16 cellular contexts compared by ENCODE assay signal in the genomic region with DNA sequence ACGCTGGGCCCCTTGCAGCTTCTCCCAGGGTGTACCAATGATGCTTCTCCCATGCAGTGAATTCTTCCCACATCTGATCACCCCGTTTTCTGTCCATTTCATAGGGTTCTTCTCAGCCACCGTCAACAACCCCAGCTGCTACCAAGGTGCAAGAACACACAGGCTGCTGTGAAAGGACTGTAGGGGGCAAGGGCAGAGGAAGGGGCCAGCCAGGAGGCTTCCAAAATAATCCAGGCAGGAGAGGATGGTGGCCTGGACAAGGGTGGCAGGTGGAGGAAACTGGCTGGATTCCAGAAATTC.
A peak's percentile ranks its signal among the peaks of the same experiment; 100 is the strongest.
DNase-seq lines count a peak whose midpoint lies in the region; ATAC-seq lines count a peak whose summit lies in the region.
"Had no signal": no experiment of that assay in that cellular context is flagged by ENCODE, and none has a peak within 500 bp of the region (broad histone marks: within the 10 kb centered on the region; RNA-seq: fewer than 3 reads in every experiment).

No MANE protein-coding gene starts in this region.

- no peak overlapping the region for H4K12ac ChIP-seq in trophoblast cell (ENCODE audit: low read depth, low read length)

- H3K79me2 ChIP-seq in trophoblast cell (ENCODE audit: control insufficient read depth, insufficient read depth, low read length, poor library complexity), result no peaks in the 10 kb centered on the region

- no peaks in the 10 kb centered on the region for H3K9me3 Mint-ChIP-seq in activated T-helper 17 cell treated with anti-CD3 and anti-CD28 coated beads, Interleukin-2, amount 50 U/mL, for 72 hours

- H3K27me3 ChIP-seq in mesenchymal stem cell (ENCODE audit: control insufficient read depth in 1 of 2, insufficient read depth in 1 of 2, low read length in 2 of 2) (peaks cover 52 to 71% of the 10 kb centered on the region in 2 experiments), trophoblast cell (ENCODE audit: insufficient read depth, low read length) (no peaks in the 10 kb centered on the region)
- H3K27me3 ChIP-seq: BLaER1, MG63 had no signal

- DNase-seq in DMS 273 (lab: John Stamatoyannopoulos, UW; ENCODE audit: unreplicated experiment) (peak; percentile 33), DMS 273 treated with DMSO at 0.1 percent for 48 hours (lab: John Stamatoyannopoulos, UW) (no peak), T-helper 17 cell (no peak), mesenchymal stem cell (no peak), trophoblast cell (no peak), posterior cingulate gyrus (no peak)
- DNase-seq: COR-L47, DMS79 treated with DMSO at 0.1 percent for 48 hours, GM23248, MG63, NCI-H524 had no signal

- H3K27ac ChIP-seq in mesenchymal stem cell (ENCODE audit: low read length, poor library complexity, severe bottlenecking), result no peak overlapping the region
- H3K27ac ChIP-seq in trophoblast cell (ENCODE audit: low read depth, low read length), result no peak overlapping the region
- H3K27ac ChIP-seq: 22Rv1, BLaER1, GM23248, KMS-11 had no signal

- H3K4ac ChIP-seq in mesenchymal stem cell (ENCODE audit: low read depth in 1 of 2, low read length in 2 of 2) (peak overlapping the region; percentile 60 to 70), trophoblast cell (ENCODE audit: low read depth, low read length) (no peak overlapping the region)

- H4K8ac ChIP-seq in mesenchymal stem cell (ENCODE audit: low read length) (peak overlapping the region; percentile 56), trophoblast cell (ENCODE audit: low read depth, low read length) (no peak overlapping the region)

- H3K9me3 ChIP-seq in T-helper 17 cell (ENCODE audit: control insufficient read depth, low read length, poor library complexity, severe bottlenecking) (no peaks in the 10 kb centered on the region), mesenchymal stem cell (ENCODE audit: control insufficient read depth, low read length) (no peaks in the 10 kb centered on the region), trophoblast cell (ENCODE audit: insufficient read depth, low read depth, low read length) (no peaks in the 10 kb centered on the region)
- H3K9me3 ChIP-seq: BLaER1, MG63 had no signal

- H3K4me3 ChIP-seq in mesenchymal stem cell (ENCODE audit: insufficient read depth in 1 of 2, low read depth in 1 of 2, low read length in 2 of 2) (no peak overlapping the region), trophoblast cell (ENCODE audit: low read depth, low read length) (no peak overlapping the region)
- H3K4me3 ChIP-seq: BLaER1, GM23248, MG63 had no signal

- peaks cover 57% of the 10 kb centered on the region for H3K27me3 Mint-ChIP-seq in T-helper 17 cell
- peaks cover 39% of the 10 kb centered on the region for H3K27me3 Mint-ChIP-seq in activated T-helper 17 cell treated with anti-CD3 and anti-CD28 coated beads, Interleukin-2, amount 50 U/mL, for 72 hours

- H2BK12ac ChIP-seq in mesenchymal stem cell (ENCODE audit: low read length in 2 of 2), result peak overlapping the region; percentile 79 to 93
- peak overlapping the region; percentile 26 for H2BK12ac ChIP-seq in trophoblast cell (ENCODE audit: low read length)

- no peaks in the 10 kb centered on the region for H3K36me3 ChIP-seq in mesenchymal stem cell (ENCODE audit: control insufficient read depth in 1 of 2, insufficient read depth in 2 of 2, low read depth in 1 of 2, low read length in 2 of 2)
- H3K36me3 ChIP-seq in trophoblast cell (ENCODE audit: control insufficient read depth in 1 of 2, insufficient read depth in 2 of 2, low read length in 2 of 2), result no peaks in the 10 kb centered on the region
- H3K36me3 ChIP-seq: BLaER1, MG63 had no signal

- ATAC-seq in T-helper 17 cell (no peak), HG03097 (IDR thresholded peaks at IDR 0.05; ENCODE audit: low FRiP score, unreplicated experiment) (no peak)
- ATAC-seq in activated T-helper 17 cell treated with anti-CD3 and anti-CD28 coated beads, Interleukin-2, amount 50 U/mL, for 72 hours (replicated peaks), result no peak

- H2AFZ ChIP-seq in mesenchymal stem cell (ENCODE audit: low read depth, low read length) (peak overlapping the region; percentile 19), trophoblast cell (ENCODE audit: insufficient read depth, low read length, poor library complexity) (no peak overlapping the region)
- H2AFZ ChIP-seq: GM23248 had no signal

- peaks cover 10% of the 10 kb centered on the region for H3K36me3 Mint-ChIP-seq in T-helper 17 cell (ENCODE audit: low read depth)
- H3K36me3 Mint-ChIP-seq in activated T-helper 17 cell treated with anti-CD3 and anti-CD28 coated beads, Interleukin-2, amount 50 U/mL, for 72 hours (ENCODE audit: low read depth), result no peaks in the 10 kb centered on the region

- H3K9ac ChIP-seq in mesenchymal stem cell (ENCODE audit: low read length) (no peak overlapping the region), trophoblast cell (ENCODE audit: low read length) (no peak overlapping the region)
- H3K9ac ChIP-seq: BLaER1, GM23248, KMS-11 had no signal

- H3K18ac ChIP-seq in mesenchymal stem cell (ENCODE audit: low read depth in 1 of 2, low read length in 2 of 2) (peak overlapping the region; percentile 74 to 96), trophoblast cell (ENCODE audit: low read length) (no peak overlapping the region)

- H3K14ac ChIP-seq in mesenchymal stem cell (ENCODE audit: low read length in 2 of 2) (peak overlapping the region in 1 of 2 experiments; percentile 18), trophoblast cell (ENCODE audit: low read length) (no peak overlapping the region)

- intact Hi-C loops in posterior cingulate gyrus (cut with DNase I), result no loop called here

- H3K4me1 ChIP-seq in mesenchymal stem cell (ENCODE audit: control insufficient read depth, insufficient read depth, low read depth, low read length), result peaks cover 21% of the 10 kb centered on the region
- H3K4me1 ChIP-seq in trophoblast cell (ENCODE audit: control insufficient read depth in 1 of 2, insufficient read depth in 2 of 2, low read length in 2 of 2), result peaks cover 16 to 27% of the 10 kb centered on the region in 2 experiments

- WGBS in mesenchymal stem cell, result 100% methylated on average over 3 of the region's 3 CpGs
- WGBS in trophoblast cell (ENCODE audit: extremely low coverage, insufficient coverage, insufficient read length), result no CpG with 5 or more reads among the region's 3 CpGs

- peak overlapping the region; percentile 94 for H4K91ac ChIP-seq in mesenchymal stem cell (ENCODE audit: low read length)
- no peak overlapping the region for H4K91ac ChIP-seq in trophoblast cell (ENCODE audit: low read depth, low read length)

- H2AK5ac ChIP-seq in mesenchymal stem cell (ENCODE audit: low read length, severe bottlenecking) (no peak overlapping the region), trophoblast cell (ENCODE audit: low read length) (no peak overlapping the region)

- H2BK120ac ChIP-seq in mesenchymal stem cell (ENCODE audit: low read depth, low read length) (peak overlapping the region; percentile 67), trophoblast cell (ENCODE audit: insufficient read depth, low read length, poor library complexity) (no peak overlapping the region)

- H3K4me1 Mint-ChIP-seq in T-helper 17 cell, result peaks cover 5% of the 10 kb centered on the region
- peaks cover 5% of the 10 kb centered on the region for H3K4me1 Mint-ChIP-seq in activated T-helper 17 cell treated with anti-CD3 and anti-CD28 coated beads, Interleukin-2, amount 50 U/mL, for 72 hours

- H2BK5ac ChIP-seq in mesenchymal stem cell (ENCODE audit: low read depth, low read length, poor library complexity, severe bottlenecking) (no peak overlapping the region), trophoblast cell (ENCODE audit: low read depth, low read length, poor library complexity) (no peak overlapping the region)

- peak overlapping the region in 1 of 2 experiments; percentile 34 for H3K23ac ChIP-seq in mesenchymal stem cell (ENCODE audit: low read length in 2 of 2)
- H3K23ac ChIP-seq in trophoblast cell (ENCODE audit: low read length), result no peak overlapping the region

- peak overlapping the region; percentile 19 for H3K27ac Mint-ChIP-seq in T-helper 17 cell
- no peak overlapping the region for H3K27ac Mint-ChIP-seq in activated T-helper 17 cell treated with anti-CD3 and anti-CD28 coated beads, Interleukin-2, amount 50 U/mL, for 72 hours

- H3K4me3 Mint-ChIP-seq in T-helper 17 cell, result no peak overlapping the region
- no peak overlapping the region for H3K4me3 Mint-ChIP-seq in activated T-helper 17 cell treated with anti-CD3 and anti-CD28 coated beads, Interleukin-2, amount 50 U/mL, for 72 hours

- H3K4me2 ChIP-seq in mesenchymal stem cell (ENCODE audit: low read length, poor library complexity, severe bottlenecking), result no peak overlapping the region
- no peak overlapping the region for H3K4me2 ChIP-seq in trophoblast cell (ENCODE audit: low read length)
- H3K4me2 ChIP-seq: BLaER1, KMS-11 had no signal

- no peaks in the 10 kb centered on the region for H3K79me1 ChIP-seq in mesenchymal stem cell (replicated peaks; ENCODE audit: low read length, poor library complexity, severe bottlenecking)
- peaks cover 9% of the 10 kb centered on the region for H3K79me1 ChIP-seq in trophoblast cell (ENCODE audit: low read length)

- peak overlapping the region; percentile 82 for H2BK15ac ChIP-seq in mesenchymal stem cell (ENCODE audit: low read depth, poor library complexity, severe bottlenecking)
